ENCODE assay signal across 18 cellular contexts in the genomic region with DNA sequence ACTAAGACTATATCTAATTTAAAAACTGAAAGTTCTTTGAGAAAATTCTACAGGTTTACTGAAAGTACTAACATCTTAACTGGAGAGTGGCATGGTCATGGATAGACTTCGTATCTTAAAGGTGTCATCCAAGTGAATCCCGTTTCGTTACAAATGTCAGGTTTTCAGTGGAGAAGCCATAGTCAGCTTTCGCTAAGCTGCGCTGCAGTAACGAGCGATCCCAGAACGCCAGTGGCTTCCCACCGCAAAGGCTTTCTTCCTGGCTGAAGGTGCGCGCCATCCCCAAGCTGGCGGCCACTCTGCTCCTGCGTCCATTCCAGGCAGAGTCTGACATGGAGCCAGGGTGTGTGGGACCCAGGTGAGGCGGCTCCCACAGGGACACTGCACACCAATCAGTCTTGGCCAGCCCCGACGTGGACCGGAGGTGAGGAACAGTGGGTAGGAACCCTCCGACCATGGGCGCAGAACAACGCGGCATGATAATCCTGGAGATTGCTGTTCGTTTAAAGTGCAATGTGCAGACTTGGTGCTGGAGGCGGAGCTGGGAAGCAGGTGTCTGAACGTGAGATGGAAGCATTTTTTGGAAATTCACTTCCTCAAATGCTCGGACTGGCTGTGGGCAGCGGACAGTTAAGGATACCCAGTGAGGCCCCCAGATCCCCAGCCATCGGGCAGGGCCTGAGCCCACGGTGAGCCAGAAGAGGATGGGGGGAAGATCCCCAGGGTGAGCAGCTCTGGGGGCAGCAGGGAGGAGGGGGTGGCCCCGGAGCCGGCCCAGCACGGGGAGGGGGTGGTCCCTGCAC. TPM values are rescaled to one million over a fixed set of nuclear protein-coding genes. Genes with fewer than 3 reads are reported as not detected.
"Had no signal": no experiment of that assay in that cellular context is flagged by ENCODE, and none has a peak within 500 bp of the region (broad histone marks: within the 10 kb centered on the region; RNA-seq: fewer than 3 reads in every experiment).

No MANE protein-coding gene starts in this region.

- ATAC-seq: naive thymus-derived CD8-positive, alpha-beta T cell had no signal

- H3K9me3 ChIP-seq: adrenal gland had no signal

- H3K4me1 ChIP-seq: adrenal gland, esophagus squamous epithelium, parathyroid adenoma, upper lobe of left lung had no signal

- DNase-seq: activated CD4-positive, alpha-beta memory T cell treated with anti-CD3 and anti-CD28 coated beads, Interleukin-2, amount 10 ng/mL, durations not matched to agents 7 days and 5 days; activated CD4-positive, alpha-beta T cell treated with anti-CD3 and anti-CD28 coated beads for 48 hours; activated gamma-delta T cell; activated T-cell treated with anti-CD3 and anti-CD28 coated beads, Interleukin-2, amount 50 U/mL, for 48 hours; effector CD8-positive, alpha-beta T cell; esophagus squamous epithelium; immature natural killer cell; mesenchymal stem cell; naive thymus-derived CD8-positive, alpha-beta T cell; stimulated activated CD4-positive, alpha-beta T cell treated with anti-CD3 and anti-CD28 coated beads, Interleukin-2, amount 100 ng/mL, for 24 hours; T-helper 2 cell; WERI-Rb-1 had no signal

- H3K9ac ChIP-seq: parathyroid adenoma had no signal

- H3K27me3 ChIP-seq: adrenal gland, upper lobe of left lung had no signal

- H3K79me2 ChIP-seq: parathyroid adenoma had no signal

- H3K4me3 ChIP-seq: adrenal gland, esophagus squamous epithelium, upper lobe of left lung had no signal

- H3K27ac ChIP-seq: adrenal gland, esophagus squamous epithelium, parathyroid adenoma, upper lobe of left lung, WERI-Rb-1 had no signal

- H2AFZ ChIP-seq: parathyroid adenoma had no signal

- H3K36me3 ChIP-seq: adrenal gland, esophagus squamous epithelium, upper lobe of left lung, WERI-Rb-1 had no signal

- FAIRE-seq: bronchial epithelial cell, endothelial cell of umbilical vein had no signal

RNA-seq across cellular contexts. Expression of a gene that starts 27.8 kb away (rescaled TPM):
- total RNA-seq: activated CD4-positive, alpha-beta memory T cell treated with anti-CD3 and anti-CD28 coated beads, Interleukin-2, amount 10 ng/mL, durations not matched to agents 7 days and 5 days; activated naive CD4-positive, alpha-beta T cell treated with anti-CD3 and anti-CD28 coated beads, Interleukin-2, amount 50 U/mL, for 72 hours; bronchial epithelial cell; endothelial cell of umbilical vein; naive thymus-derived CD8-positive, alpha-beta T cell had no signal
- polyA plus RNA-seq: endothelial cell of umbilical vein; immature natural killer cell; naive thymus-derived CD8-positive, alpha-beta T cell had no signal
